Comparison of ENCODE assay signal across 1 cellular context in the genomic region with DNA sequence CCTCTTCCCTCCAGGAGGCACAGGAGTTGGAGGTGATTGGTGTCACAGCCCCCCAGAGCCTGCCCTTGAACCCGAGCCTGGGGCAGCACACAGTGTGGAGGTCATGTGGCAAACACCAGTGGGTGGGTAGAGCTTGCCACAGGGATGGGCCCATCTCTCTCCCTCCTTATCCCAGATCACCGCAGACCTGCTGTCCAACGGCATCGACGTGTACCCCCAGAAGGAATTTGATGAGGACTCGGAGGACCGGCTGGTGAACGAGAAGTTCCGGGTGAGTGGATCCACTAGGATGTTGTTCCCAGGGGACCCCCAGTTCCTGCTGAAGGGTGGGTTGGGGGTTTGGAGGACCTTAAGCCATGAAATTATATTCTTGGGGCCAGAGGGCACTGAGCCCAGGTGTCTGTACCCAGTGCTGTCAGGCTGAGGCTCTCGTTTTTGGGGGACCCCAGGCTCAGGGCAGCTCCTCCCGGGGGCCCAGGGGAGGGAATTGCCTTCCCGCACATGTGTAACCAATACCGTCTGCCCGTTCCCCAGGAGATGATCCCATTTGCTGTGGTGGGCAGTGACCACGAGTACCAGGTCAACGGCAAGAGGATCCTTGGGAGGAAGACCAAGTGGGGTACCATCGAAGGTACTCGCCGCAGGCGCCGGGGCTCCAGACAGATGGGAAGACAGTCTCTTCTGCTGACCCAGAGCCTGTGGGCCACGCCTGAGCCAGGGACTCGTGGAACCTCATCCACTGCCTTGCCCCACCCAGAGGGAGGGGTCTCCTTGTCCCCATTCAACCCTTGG.
TF ChIP-seq lines count a peak whose summit lies in the region.

No MANE protein-coding gene starts in this region.

TF ChIP-seq in SK-N-SH, 30 proteins besides CTCF, POLR2A, EP300 and RAD21 (continued from another document):
- TF ChIP-seq, protein P1, sequence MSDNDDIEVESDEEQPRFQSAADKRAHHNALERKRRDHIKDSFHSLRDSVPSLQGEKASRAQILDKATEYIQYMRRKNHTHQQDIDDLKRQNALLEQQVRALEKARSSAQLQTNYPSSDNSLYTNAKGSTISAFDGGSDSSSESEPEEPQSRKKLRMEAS (IDR thresholded peaks at IDR 0.05; ENCODE audit: low read depth): no peak
- TF ChIP-seq ELF1 (IDR thresholded peaks at IDR 0.05): no peak
- no peak for TF ChIP-seq JUND (IDR thresholded peaks at IDR 0.05)
- no peak for TF ChIP-seq FOSL2 (IDR thresholded peaks at IDR 0.05; ENCODE audit: borderline replicate concordance, low read depth)
- TF ChIP-seq FOXJ3 (CRISPR knock-in tag; IDR thresholded peaks at IDR 0.05): no peak
- TF ChIP-seq TAF1 (IDR thresholded peaks at IDR 0.05; ENCODE audit: borderline replicate concordance, low read depth, low read length): no peak
- no peak for TF ChIP-seq RXRA (IDR thresholded peaks at IDR 0.05; ENCODE audit: borderline replicate concordance, low read depth)
- no peak for TF ChIP-seq GATA2 (CRISPR knock-in tag; IDR thresholded peaks at IDR 0.05)
- TF ChIP-seq NFIC (IDR thresholded peaks at IDR 0.05; ENCODE audit: borderline replicate concordance): no peak
- TF ChIP-seq FOXM1 (IDR thresholded peaks at IDR 0.05; ENCODE audit: low read depth): no peak
- TF ChIP-seq, protein P2, sequence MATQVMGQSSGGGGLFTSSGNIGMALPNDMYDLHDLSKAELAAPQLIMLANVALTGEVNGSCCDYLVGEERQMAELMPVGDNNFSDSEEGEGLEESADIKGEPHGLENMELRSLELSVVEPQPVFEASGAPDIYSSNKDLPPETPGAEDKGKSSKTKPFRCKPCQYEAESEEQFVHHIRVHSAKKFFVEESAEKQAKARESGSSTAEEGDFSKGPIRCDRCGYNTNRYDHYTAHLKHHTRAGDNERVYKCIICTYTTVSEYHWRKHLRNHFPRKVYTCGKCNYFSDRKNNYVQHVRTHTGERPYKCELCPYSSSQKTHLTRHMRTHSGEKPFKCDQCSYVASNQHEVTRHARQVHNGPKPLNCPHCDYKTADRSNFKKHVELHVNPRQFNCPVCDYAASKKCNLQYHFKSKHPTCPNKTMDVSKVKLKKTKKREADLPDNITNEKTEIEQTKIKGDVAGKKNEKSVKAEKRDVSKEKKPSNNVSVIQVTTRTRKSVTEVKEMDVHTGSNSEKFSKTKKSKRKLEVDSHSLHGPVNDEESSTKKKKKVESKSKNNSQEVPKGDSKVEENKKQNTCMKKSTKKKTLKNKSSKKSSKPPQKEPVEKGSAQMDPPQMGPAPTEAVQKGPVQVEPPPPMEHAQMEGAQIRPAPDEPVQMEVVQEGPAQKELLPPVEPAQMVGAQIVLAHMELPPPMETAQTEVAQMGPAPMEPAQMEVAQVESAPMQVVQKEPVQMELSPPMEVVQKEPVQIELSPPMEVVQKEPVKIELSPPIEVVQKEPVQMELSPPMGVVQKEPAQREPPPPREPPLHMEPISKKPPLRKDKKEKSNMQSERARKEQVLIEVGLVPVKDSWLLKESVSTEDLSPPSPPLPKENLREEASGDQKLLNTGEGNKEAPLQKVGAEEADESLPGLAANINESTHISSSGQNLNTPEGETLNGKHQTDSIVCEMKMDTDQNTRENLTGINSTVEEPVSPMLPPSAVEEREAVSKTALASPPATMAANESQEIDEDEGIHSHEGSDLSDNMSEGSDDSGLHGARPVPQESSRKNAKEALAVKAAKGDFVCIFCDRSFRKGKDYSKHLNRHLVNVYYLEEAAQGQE (IDR thresholded peaks at IDR 0.05; ENCODE audit: low read depth, low read length): no peak
- TF ChIP-seq, protein P3, sequence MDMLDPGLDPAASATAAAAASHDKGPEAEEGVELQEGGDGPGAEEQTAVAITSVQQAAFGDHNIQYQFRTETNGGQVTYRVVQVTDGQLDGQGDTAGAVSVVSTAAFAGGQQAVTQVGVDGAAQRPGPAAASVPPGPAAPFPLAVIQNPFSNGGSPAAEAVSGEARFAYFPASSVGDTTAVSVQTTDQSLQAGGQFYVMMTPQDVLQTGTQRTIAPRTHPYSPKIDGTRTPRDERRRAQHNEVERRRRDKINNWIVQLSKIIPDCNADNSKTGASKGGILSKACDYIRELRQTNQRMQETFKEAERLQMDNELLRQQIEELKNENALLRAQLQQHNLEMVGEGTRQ (IDR thresholded peaks at IDR 0.05; ENCODE audit: borderline replicate concordance, low read depth, low read length): no peak
- no peak for TF ChIP-seq NRF1 (IDR thresholded peaks at IDR 0.05; ENCODE audit: low read depth, low read length)
- TF ChIP-seq, protein P4, sequence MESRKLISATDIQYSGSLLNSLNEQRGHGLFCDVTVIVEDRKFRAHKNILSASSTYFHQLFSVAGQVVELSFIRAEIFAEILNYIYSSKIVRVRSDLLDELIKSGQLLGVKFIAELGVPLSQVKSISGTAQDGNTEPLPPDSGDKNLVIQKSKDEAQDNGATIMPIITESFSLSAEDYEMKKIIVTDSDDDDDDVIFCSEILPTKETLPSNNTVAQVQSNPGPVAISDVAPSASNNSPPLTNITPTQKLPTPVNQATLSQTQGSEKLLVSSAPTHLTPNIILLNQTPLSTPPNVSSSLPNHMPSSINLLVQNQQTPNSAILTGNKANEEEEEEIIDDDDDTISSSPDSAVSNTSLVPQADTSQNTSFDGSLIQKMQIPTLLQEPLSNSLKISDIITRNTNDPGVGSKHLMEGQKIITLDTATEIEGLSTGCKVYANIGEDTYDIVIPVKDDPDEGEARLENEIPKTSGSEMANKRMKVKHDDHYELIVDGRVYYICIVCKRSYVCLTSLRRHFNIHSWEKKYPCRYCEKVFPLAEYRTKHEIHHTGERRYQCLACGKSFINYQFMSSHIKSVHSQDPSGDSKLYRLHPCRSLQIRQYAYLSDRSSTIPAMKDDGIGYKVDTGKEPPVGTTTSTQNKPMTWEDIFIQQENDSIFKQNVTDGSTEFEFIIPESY (IDR thresholded peaks at IDR 0.05; ENCODE audit: borderline replicate concordance, low read depth): no peak
